ENCODE assay signal across 8 cellular contexts in genomic region chr19:49114630-49115363, GRCh38. TPM values are rescaled to one million over a fixed set of nuclear protein-coding genes. Genes with fewer than 3 reads are reported as not detected.
DNase-seq lines count a peak whose midpoint lies in the region; ATAC-seq and TF ChIP-seq lines count a peak whose summit lies in the region.

No MANE protein-coding gene starts in this region.

- H3K9me3 Mint-ChIP-seq in Caco-2 (ENCODE audit: unreplicated experiment) (no peaks in the 10 kb centered on the region), mesothelial cell of epicardium (no peaks in the 10 kb centered on the region)
- H3K9me3 Mint-ChIP-seq in effector memory CD8-positive, alpha-beta T cell: no peaks in the 10 kb centered on the region
- H3K9me3 Mint-ChIP-seq in stimulated activated effector memory CD8-positive, alpha-beta T cell treated with anti-CD3 and anti-CD28 coated beads, Interleukin-12 subunit alpha, Interleukin-12 subunit beta, amount 100 ng/mL, for 72 hours: no peaks in the 10 kb centered on the region

- H3F3A ChIP-seq in Loucy (ENCODE audit: low read depth): peaks cover 7% of the 10 kb centered on the region; the same call in 1 of the 2 replicates

- CTCF ChIA-PET in Caco-2 (lab: Charles Lee): interaction anchor here (0.6 to 3.0 kb wide), 13 partner anchors 8 to 1678 kb away, joined by 3 to 54 read pairs (median 5); partner anchors contain the start of gene BAX

- H3K36me3 Mint-ChIP-seq in Caco-2 (ENCODE audit: insufficient read depth, unreplicated experiment) (peaks cover 24% of the 10 kb centered on the region), mesothelial cell of epicardium (no peaks in the 10 kb centered on the region)
- H3K36me3 Mint-ChIP-seq in effector memory CD8-positive, alpha-beta T cell (ENCODE audit: insufficient read depth): peaks cover 6% of the 10 kb centered on the region
- H3K36me3 Mint-ChIP-seq in stimulated activated effector memory CD8-positive, alpha-beta T cell treated with anti-CD3 and anti-CD28 coated beads, Interleukin-12 subunit alpha, Interleukin-12 subunit beta, amount 100 ng/mL, for 72 hours: no peaks in the 10 kb centered on the region

- H3K27ac Mint-ChIP-seq in Caco-2 (ENCODE audit: unreplicated experiment) (no peak overlapping the region), mesothelial cell of epicardium (peak overlapping the region; percentile 80)
- H3K27ac Mint-ChIP-seq in effector memory CD8-positive, alpha-beta T cell: peak overlapping the region in 1 of 2 donors; percentile 6
- H3K27ac Mint-ChIP-seq in stimulated activated effector memory CD8-positive, alpha-beta T cell treated with anti-CD3 and anti-CD28 coated beads, Interleukin-12 subunit alpha, Interleukin-12 subunit beta, amount 100 ng/mL, for 72 hours: peak overlapping the region; percentile 26

- BruUV-seq in Caco-2 (replicated peaks; lab: Mats Ljungman, UMichigan): no TSS peak

- POLR2A ChIA-PET in Caco-2 (lab: Charles Lee): interaction anchor here (0.5 to 1.9 kb wide), 8 partner anchors 11 to 338 kb away, joined by 3 to 13 read pairs (median 3); partner anchors contain the start of genes ALDH16A1 and RUVBL2

- peak overlapping the region; percentile 91 for H2AFZ ChIP-seq in Loucy (ENCODE audit: low read length)

- DNase-seq in Caco-2 (peak; percentile 61 to 65), mesothelial cell of epicardium (ENCODE audit: low spot score in 2 of 2, unreplicated experiment in 2 of 2) (peak in 1 of 2 experiments; percentile 75), GM19240 (ENCODE audit: insufficient read length, low spot score) (no peak)
- peak; percentile 58 to 68 for DNase-seq in activated CD4-positive, alpha-beta T cell treated with anti-CD3 and anti-CD28 coated beads, Interleukin-2, amount 50 U/mL, for 48 hours
- peak in 2 of 3 experiments; percentile 16 to 17 for DNase-seq in effector memory CD8-positive, alpha-beta T cell
- peak in 1 of 2 donors; percentile 69 for DNase-seq in stimulated activated effector memory CD8-positive, alpha-beta T cell treated with anti-CD3 and anti-CD28 coated beads, Interleukin-12 subunit alpha, Interleukin-12 subunit beta, amount 100 ng/mL, for 72 hours (ENCODE audit: low spot score in 2 of 2)

- H3K27me3 ChIP-seq in Caco-2 (replicated peaks; ENCODE audit: control insufficient read depth, insufficient read depth, low read length) (no peaks in the 10 kb centered on the region), Loucy (ENCODE audit: insufficient read depth, low read length, poor library complexity, severe bottlenecking) (no peaks in the 10 kb centered on the region)

- intact Hi-C loops in Caco-2 (cut with micrococcal nuclease; ENCODE audit: unreplicated experiment): loop anchor here (5.0 kb wide), 1 partner anchor 83 kb away; no protein-coding TSS in a partner anchor

- ATAC-seq in effector memory CD8-positive, alpha-beta T cell (replicated peaks): no peak
- ATAC-seq in stimulated activated effector memory CD8-positive, alpha-beta T cell treated with anti-CD3 and anti-CD28 coated beads, Interleukin-12 subunit alpha, Interleukin-12 subunit beta, amount 100 ng/mL, for 72 hours: no peak
- no peak for ATAC-seq in GM21447 (IDR thresholded peaks at IDR 0.05; ENCODE audit: unreplicated experiment)

- TF ChIP-seq CTCF in Caco-2 (IDR thresholded peaks at IDR 0.05; ENCODE audit: insufficient read depth in 1 of 2, low read depth in 1 of 2, low read length in 1 of 2, severe bottlenecking in 1 of 2, unreplicated experiment in 1 of 2) (no peak), Loucy (conservative IDR thresholded peaks at IDR 0.05; ENCODE audit: low read length) (no peak), mesothelial cell of epicardium (IDR thresholded peaks at IDR 0.05; ENCODE audit: unreplicated experiment) (no peak)

- H3K36me3 ChIP-seq in Caco-2 (ENCODE audit: control insufficient read depth, insufficient read depth, low read length): no peaks in the 10 kb centered on the region
- H3K36me3 ChIP-seq in Loucy (ENCODE audit: insufficient read depth, low read length): peaks cover 2% of the 10 kb centered on the region; the same call in 1 of the 2 replicates

- H3K9me3 ChIP-seq in Caco-2 (no peaks in the 10 kb centered on the region), Loucy (ENCODE audit: insufficient read depth, low read depth, low read length) (no peaks in the 10 kb centered on the region)

- H3K9me2 ChIP-seq in Loucy (replicated peaks; ENCODE audit: low read depth, low read length): no peaks in the 10 kb centered on the region

- H4K20me1 ChIP-seq in Loucy (ENCODE audit: insufficient read depth, low read length, poor library complexity, severe bottlenecking): no peaks in the 10 kb centered on the region

- H3K79me2 ChIP-seq in Loucy (ENCODE audit: insufficient read depth, low read length): no peaks in the 10 kb centered on the region

- peak overlapping the region; percentile 83 for H3K4me2 ChIP-seq in Loucy (ENCODE audit: low read depth, low read length, poor library complexity, severe bottlenecking)

- H3K4me1 Mint-ChIP-seq in Caco-2 (ENCODE audit: low read depth, unreplicated experiment) (peaks cover 32% of the 10 kb centered on the region), mesothelial cell of epicardium (peaks cover 29% of the 10 kb centered on the region)
- peaks cover 31 to 35% of the 10 kb centered on the region in 2 donors for H3K4me1 Mint-ChIP-seq in effector memory CD8-positive, alpha-beta T cell (ENCODE audit: low read depth in 2 of 2)
- H3K4me1 Mint-ChIP-seq in stimulated activated effector memory CD8-positive, alpha-beta T cell treated with anti-CD3 and anti-CD28 coated beads, Interleukin-12 subunit alpha, Interleukin-12 subunit beta, amount 100 ng/mL, for 72 hours: peaks cover 46% of the 10 kb centered on the region

- H3K4me1 ChIP-seq in Caco-2: peaks cover 18% of the 10 kb centered on the region
- H3K4me1 ChIP-seq in Loucy (ENCODE audit: insufficient read depth, low read length, poor library complexity, severe bottlenecking): peaks cover 20% of the 10 kb centered on the region

- H3K9ac ChIP-seq in Loucy (ENCODE audit: low read depth, low read length, poor library complexity, severe bottlenecking): peak overlapping the region; percentile 66

- H3K27me3 Mint-ChIP-seq in Caco-2 (ENCODE audit: insufficient read depth, unreplicated experiment) (no peaks in the 10 kb centered on the region), mesothelial cell of epicardium (ENCODE audit: low read depth) (peaks cover 1% of the 10 kb centered on the region)
- no peaks in the 10 kb centered on the region for H3K27me3 Mint-ChIP-seq in effector memory CD8-positive, alpha-beta T cell

- peak overlapping the region; percentile 92 for H3K4me3 ChIP-seq in Caco-2 (ENCODE audit: low read depth, low read length)
- H3K4me3 ChIP-seq in Loucy (ENCODE audit: low read length, poor library complexity, severe bottlenecking): peak overlapping the region; percentile 72

- H3K4me3 Mint-ChIP-seq in Caco-2 (ENCODE audit: unreplicated experiment): peak overlapping the region; percentile 95
- peak overlapping the region; percentile 79 to 96 for H3K4me3 Mint-ChIP-seq in effector memory CD8-positive, alpha-beta T cell
- peak overlapping the region; percentile 77 for H3K4me3 Mint-ChIP-seq in mesothelial cell of epicardium
- peak overlapping the region; percentile 85 for H3K4me3 Mint-ChIP-seq in stimulated activated effector memory CD8-positive, alpha-beta T cell treated with anti-CD3 and anti-CD28 coated beads, Interleukin-12 subunit alpha, Interleukin-12 subunit beta, amount 100 ng/mL, for 72 hours

RNA-seq across cellular contexts. Expression of gene LIN7B, which starts 0.6 kb away (rescaled TPM):
- 11.8 and 12.7 TPM in 2 replicates for total RNA-seq in Caco-2 (2022)
- 9.6 to 12.8 TPM (median 9.8 TPM) in 3 replicates for total RNA-seq in mesothelial cell of epicardium

RNA-seq across cellular contexts. Expression of gene C19orf73, which starts 4.1 kb away (rescaled TPM):
- 1.7 and 2.1 TPM in 2 replicates for total RNA-seq in Caco-2 (2022)
- total RNA-seq in mesothelial cell of epicardium: 0.94 to 1.6 TPM (median 0.97 TPM) in 3 replicates

RNA-seq across cellular contexts. Expression of gene PPFIA3, which starts 4.5 kb away (rescaled TPM):
- 11.8 and 12.7 TPM in 2 replicates for total RNA-seq in Caco-2 (2022)
- total RNA-seq in mesothelial cell of epicardium: 9.9 to 11.9 TPM (median 11.6 TPM) in 3 replicates

RNA-seq across cellular contexts. Expression of gene SNRNP70, which starts 29.5 kb away (rescaled TPM):
- total RNA-seq in Caco-2 (2022) (251 and 259 TPM in 2 replicates), mesothelial cell of epicardium (393 to 413 TPM (median 403 TPM) in 3 replicates)

RNA-seq across cellular contexts. Expression of gene HRC, which starts 40.4 kb away (rescaled TPM):
- total RNA-seq in Caco-2 (2022) (not detected in 2 replicates), mesothelial cell of epicardium (13.6 to 17.6 TPM (median 14.7 TPM) in 3 replicates)
